Comparison of ENCODE assay signal across 24 cellular contexts in genomic region chr3:38597502-38598060, GRCh38. TPM values are rescaled to one million over a fixed set of nuclear protein-coding genes. Genes with fewer than 3 reads are reported as not detected.
"Had no signal": no experiment of that assay in that cellular context is flagged by ENCODE, and none has a peak within 500 bp of the region (broad histone marks: within the 10 kb centered on the region; RNA-seq: fewer than 3 reads in every experiment).

No MANE protein-coding gene starts in this region.

- H2AFZ ChIP-seq: parathyroid adenoma had no signal

- H3K36me3 Mint-ChIP-seq: T-cell had no signal

- H3K27ac Mint-ChIP-seq: activated CD4-positive, alpha-beta T cell treated with anti-CD3 and anti-CD28 coated beads for 36 hours; T-cell had no signal

- H3K27me3 ChIP-seq: right atrium auricular region, tibial nerve had no signal

- H3K4me1 ChIP-seq: parathyroid adenoma, right atrium auricular region, tibial nerve had no signal

- H3K9ac ChIP-seq: parathyroid adenoma had no signal

- ATAC-seq: activated CD4-positive, alpha-beta T cell treated with anti-CD3 and anti-CD28 coated beads for 36 hours; mucosa of descending colon; T-cell had no signal

- H3K9me3 Mint-ChIP-seq: central memory CD8-positive, alpha-beta T cell had no signal

- H3K9me3 ChIP-seq: left ventricle myocardium inferior, mucosa of descending colon, right atrium auricular region had no signal

- H3K27ac ChIP-seq: left ventricle myocardium inferior, parathyroid adenoma, right atrium auricular region, tibial nerve had no signal

- H3K4me1 Mint-ChIP-seq: activated CD4-positive, alpha-beta T cell treated with anti-CD3 and anti-CD28 coated beads for 36 hours; central memory CD8-positive, alpha-beta T cell; T-cell had no signal

- H3K4me3 ChIP-seq: left ventricle myocardium inferior, mucosa of descending colon, right atrium auricular region, tibial nerve had no signal

- H3K79me2 ChIP-seq: parathyroid adenoma had no signal

- FAIRE-seq: colon, frontal cortex, islet of Langerhans, urothelium cell line had no signal

- DNase-seq: activated CD4-positive, alpha-beta T cell treated with anti-CD3 and anti-CD28 coated beads for 36 hours; activated CD4-positive, alpha-beta T cell treated with anti-CD3 and anti-CD28 coated beads, Interleukin-2, amount 50 U/mL, for 4 hours; activated CD4-positive, CD25-positive, alpha-beta regulatory T cell; activated gamma-delta T cell; activated naive CD4-positive, alpha-beta T cell treated with anti-CD3 and anti-CD28 coated beads, Interleukin-2, amount 50 U/mL, for 16 hours; activated T-cell treated with anti-CD3 and anti-CD28 coated beads for 4 hours; amniotic stem cell; dermis blood vessel endothelial cell; effector CD4-positive, alpha-beta T cell; left ventricle myocardium inferior; mucosa of descending colon; nucleus accumbens; stimulated activated CD4-positive, alpha-beta T cell treated with anti-CD3 and anti-CD28 coated beads, Interleukin-2, amount 100 ng/mL, for 48 hours; stimulated activated naive CD4-positive, alpha-beta T cell treated with Interleukin-2 at 50 U/mL for 16 hours; T-cell had no signal

- H3K4me3 Mint-ChIP-seq: activated CD4-positive, alpha-beta T cell treated with anti-CD3 and anti-CD28 coated beads for 36 hours; central memory CD8-positive, alpha-beta T cell; T-cell had no signal

RNA-seq across cellular contexts. Expression of gene SCN5A, which starts 51.9 kb away (rescaled TPM):
- polyA plus RNA-seq: neural cell had no signal
